26 cellular contexts compared by ENCODE assay signal in the genomic region with DNA sequence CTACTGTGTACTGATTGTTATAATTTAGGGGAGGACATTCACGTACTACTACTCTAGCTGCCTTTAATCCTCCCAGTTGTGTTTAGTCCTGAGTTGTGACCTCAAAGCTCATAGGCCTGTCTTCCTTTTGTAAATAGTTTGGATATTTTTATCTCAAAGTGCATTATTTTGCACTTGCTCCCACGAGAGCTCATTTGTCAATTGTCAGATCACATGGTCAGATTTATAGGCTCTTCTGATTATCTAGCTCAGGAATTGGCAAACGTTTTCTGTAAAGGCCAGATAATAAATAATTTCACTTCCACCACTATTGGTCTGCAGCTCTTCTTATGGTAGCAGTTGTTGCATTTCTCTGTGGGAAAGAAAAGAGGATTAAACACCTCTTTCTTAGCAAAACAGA.
"Had no signal": no experiment of that assay in that cellular context is flagged by ENCODE, and none has a peak within 500 bp of the region (broad histone marks: within the 10 kb centered on the region; RNA-seq: fewer than 3 reads in every experiment).

No MANE protein-coding gene starts in this region.

- DNase-seq: activated CD4-positive, alpha-beta T cell treated with anti-CD3 and anti-CD28 coated beads for 1 hour; activated CD4-positive, alpha-beta T cell treated with anti-CD3 and anti-CD28 coated beads for 4 hours; activated CD4-positive, alpha-beta T cell treated with anti-CD3 and anti-CD28 coated beads, Interleukin-2, amount 50 U/mL, for 1 hour; activated CD4-positive, alpha-beta T cell treated with anti-CD3 and anti-CD28 coated beads, Interleukin-2, amount 50 U/mL, for 48 hours; activated CD8-positive, alpha-beta memory T cell treated with anti-CD3 and anti-CD28 coated beads, Interleukin-2, amount 10 ng/mL, durations not matched to agents 7 days and 5 days; activated CD8-positive, alpha-beta memory T cell treated with anti-CD3 and anti-CD28 coated beads, Interleukin-2, amount 50 U/mL, for 4 hours; activated CD8-positive, alpha-beta T cell treated with anti-CD3 and anti-CD28 coated beads for 36 hours; activated effector memory CD4-positive, alpha-beta T cell treated with anti-CD3 and anti-CD28 coated beads, Interleukin-2, amount 50 U/mL, for 16 hours; activated naive CD4-positive, alpha-beta T cell; activated naive CD4-positive, alpha-beta T cell treated with anti-CD3 and anti-CD28 coated beads, Interleukin-2, amount 10 ng/mL, durations not matched to agents 7 days and 5 days; activated naive CD8-positive, alpha-beta T cell treated with anti-CD3 and anti-CD28 coated beads, Interleukin-2, amount 10 ng/mL, durations not matched to agents 7 days and 5 days; activated T-cell treated with anti-CD3 and anti-CD28 coated beads, Interleukin-2, amount 50 U/mL, for 1 hour; activated T-cell treated with anti-CD3 and anti-CD28 coated beads, Interleukin-2, amount 50 U/mL, for 48 hours; amniotic stem cell; anterior cingulate cortex; brain microvascular endothelial cell; cortex of kidney; dermis blood vessel endothelial cell; effector CD8-positive, alpha-beta T cell; esophagus squamous epithelium; foreskin fibroblast; head of caudate nucleus; T-helper 2 cell had no signal

- H3K27ac ChIP-seq: brain microvascular endothelial cell, epithelial cell of prostate, esophagus squamous epithelium had no signal

- H3K27me3 ChIP-seq: brain microvascular endothelial cell had no signal

- H3K4me1 ChIP-seq: esophagus squamous epithelium had no signal

- H3K36me3 ChIP-seq: brain microvascular endothelial cell, esophagus squamous epithelium had no signal

- H3K4me3 ChIP-seq: esophagus squamous epithelium had no signal

- ATAC-seq: activated CD8-positive, alpha-beta memory T cell treated with anti-CD3 and anti-CD28 coated beads, Interleukin-2, amount 10 ng/mL, durations not matched to agents 7 days and 5 days; activated CD8-positive, alpha-beta T cell treated with anti-CD3 and anti-CD28 coated beads for 36 hours; activated naive CD4-positive, alpha-beta T cell treated with anti-CD3 and anti-CD28 coated beads, Interleukin-2, amount 50 U/mL, for 72 hours; WTC11 had no signal

- H3K9me3 ChIP-seq: esophagus squamous epithelium had no signal
